ENCODE assay signal across 1 cellular context in genomic region chr7:133688483-133689239, GRCh38.
TF ChIP-seq lines count a peak whose summit lies in the region.

No MANE protein-coding gene starts in this region.

TF ChIP-seq in GM23338, 12 proteins besides CTCF, POLR2A, EP300 and RAD21 (continued from another document):
- TF ChIP-seq REST (IDR thresholded peaks at IDR 0.05; ENCODE audit: unreplicated experiment): no peak
- TF ChIP-seq NANOG (IDR thresholded peaks at IDR 0.05; ENCODE audit: borderline replicate concordance): no peak
- TF ChIP-seq ETS1 (IDR thresholded peaks at IDR 0.05): no peak
- TF ChIP-seq EZH2 (IDR thresholded peaks at IDR 0.05; ENCODE audit: low read depth, unreplicated experiment): no peak
